In the genomic region with DNA sequence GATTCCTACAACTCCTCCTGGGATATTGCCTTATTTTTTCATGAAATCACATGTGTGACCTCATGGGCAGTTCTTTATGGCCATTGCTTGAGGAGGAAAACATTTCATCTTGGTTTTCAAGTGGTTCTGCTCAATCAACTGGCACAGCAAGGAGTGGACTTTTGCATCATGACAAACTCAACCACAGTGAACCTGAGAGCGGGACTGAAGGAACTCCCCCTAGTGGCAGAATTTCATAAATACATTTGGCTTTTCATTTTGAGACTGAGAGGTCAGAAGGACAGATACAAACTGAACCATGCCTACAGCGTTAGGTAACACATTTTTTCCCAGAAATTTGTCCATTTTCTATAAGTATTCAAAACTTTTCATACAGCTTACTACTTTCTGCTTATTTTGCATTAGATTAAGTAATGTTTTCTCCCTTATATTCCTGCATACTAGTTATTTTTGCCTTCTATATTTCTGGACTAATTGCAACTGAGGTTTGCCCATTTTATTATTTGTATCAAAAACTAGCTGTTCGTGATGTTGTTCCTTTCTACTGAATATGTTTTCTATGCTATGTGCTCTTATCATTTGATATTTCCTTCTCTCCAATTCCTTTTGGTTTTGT, we compare ENCODE assay signal across 8 cellular contexts. TPM values are rescaled to one million over a fixed set of nuclear protein-coding genes. Genes with fewer than 3 reads are reported as not detected.
A peak's percentile ranks its signal among the peaks of the same experiment; 100 is the strongest.
DNase-seq lines count a peak whose midpoint lies in the region; ATAC-seq and TF ChIP-seq lines count a peak whose summit lies in the region.

No MANE protein-coding gene starts in this region.

- CTCF ChIA-PET in mammary epithelial cell (lab: Charles Lee; ENCODE audit: low non-redundant PET) = no interaction called here

- WGBS in mammary epithelial cell (ENCODE audit: low coverage, missing lambda C conversion rate) = 20% methylated on average over 3 of the region's 3 CpGs
- 4% methylated on average over 3 of the region's 3 CpGs for WGBS in right lobe of liver (ENCODE audit: insufficient coverage, low coverage, low lambda C conversion rate, missing lambda C conversion rate)
- whole genome bisulfite sequencing in transverse colon (ENCODE audit: low coverage in 1 of 2), 2 donors = 7 to 23% methylated on average over 3 of the region's 3 CpGs

- H3K9me3 ChIP-seq in OCI-LY1 (ENCODE audit: low read length) = no peaks in the 10 kb centered on the region
- no peaks in the 10 kb centered on the region for H3K9me3 ChIP-seq in mammary epithelial cell (replicated peaks; ENCODE audit: insufficient read depth, low read length)
- no peaks in the 10 kb centered on the region for H3K9me3 ChIP-seq in right lobe of liver
- H3K9me3 ChIP-seq in transverse colon = no peaks in the 10 kb centered on the region

- ATAC-seq in HG03159 (IDR thresholded peaks at IDR 0.05; ENCODE audit: unreplicated experiment) (peak; percentile 52), right lobe of liver (peak; percentile 66 to 87 (median 78))

- no peak overlapping the region for H2AFZ ChIP-seq in OCI-LY1 (ENCODE audit: low read length)
- no peak overlapping the region for H2AFZ ChIP-seq in mammary epithelial cell (ENCODE audit: low read depth, low read length)

- H3K4me2 ChIP-seq in OCI-LY1 (ENCODE audit: low read length) = no peak overlapping the region
- H3K4me2 ChIP-seq in mammary epithelial cell (ENCODE audit: insufficient read depth, low read depth, low read length) = no peak overlapping the region

- TF ChIP-seq CTCF in OCI-LY1 (IDR thresholded peaks at IDR 0.05; ENCODE audit: low read length) (peak; percentile 74), mammary epithelial cell (conservative IDR thresholded peaks at IDR 0.05 in 1 of 2, IDR thresholded peaks at IDR 0.05 in 1 of 2; ENCODE audit: extremely low read depth in 1 of 2, insufficient read depth in 1 of 2, low read depth in 1 of 2, low read length in 2 of 2) (peak; percentile 75 to 79), right lobe of liver (IDR thresholded peaks at IDR 0.05) (peak; percentile 60 to 86 (median 78)), transverse colon (IDR thresholded peaks at IDR 0.05) (peak; percentile 44 to 79 (median 74))

- no peaks in the 10 kb centered on the region for H3K79me2 ChIP-seq in OCI-LY1 (ENCODE audit: insufficient read depth, low read length)
- no peaks in the 10 kb centered on the region for H3K79me2 ChIP-seq in mammary epithelial cell (ENCODE audit: insufficient read depth, low read length)

- H4K20me1 ChIP-seq in OCI-LY1 (ENCODE audit: insufficient read depth, low read length) (no peaks in the 10 kb centered on the region), mammary epithelial cell (ENCODE audit: insufficient read depth, low read length) (no peaks in the 10 kb centered on the region)

- H3K27ac ChIP-seq in OCI-LY1 (ENCODE audit: low read depth, low read length, poor library complexity, severe bottlenecking) = no peak overlapping the region
- H3K27ac ChIP-seq in mammary epithelial cell (ENCODE audit: insufficient read depth, low read depth, low read length) = no peak overlapping the region
- no peak overlapping the region for H3K27ac ChIP-seq in right lobe of liver
- H3K27ac ChIP-seq in transverse colon = no peak overlapping the region

- no peaks in the 10 kb centered on the region for H3F3A ChIP-seq in OCI-LY1 (ENCODE audit: insufficient read depth, low read length)

- dilution Hi-C loops in mammary epithelial cell (cut with HindIII; ENCODE audit: low sequenced_read_pairs) = loop anchor here (5.0 kb wide), 1 partner anchor 108 kb away; no protein-coding TSS in a partner anchor

- H3K4me3 ChIP-seq in OCI-LY1 (ENCODE audit: low read depth, low read length, poor library complexity, severe bottlenecking) = no peak overlapping the region
- no peak overlapping the region for H3K4me3 ChIP-seq in mammary epithelial cell (replicated peaks in 1 of 3; ENCODE audit: insufficient read depth in 1 of 3, low read depth in 2 of 3, low read length in 3 of 3)
- no peak overlapping the region for H3K4me3 ChIP-seq in right lobe of liver
- no peak overlapping the region for H3K4me3 ChIP-seq in transverse colon

- no peaks in the 10 kb centered on the region for H3K4me1 ChIP-seq in OCI-LY1 (ENCODE audit: insufficient read depth, low read length, severe bottlenecking)
- no peaks in the 10 kb centered on the region for H3K4me1 ChIP-seq in mammary epithelial cell (ENCODE audit: insufficient read depth, low read length)
- H3K4me1 ChIP-seq in right lobe of liver = no peaks in the 10 kb centered on the region
- H3K4me1 ChIP-seq in transverse colon = no peaks in the 10 kb centered on the region

- in situ Hi-C loops in mammary epithelial cell (cut with MboI; ENCODE audit: low sequenced_read_pairs in 2 of 2) = no loop called here
- in situ Hi-C loops in transverse colon (cut with MboI; ENCODE audit: low pct_ligation_motif_present in 1 of 4, low pct_unique_long_range_greater_than_20kb in 1 of 4, low sequenced_read_pairs in 3 of 4) = no loop called here

- H3K27me3 ChIP-seq in OCI-LY1 (ENCODE audit: insufficient read depth, low read length) = no peaks in the 10 kb centered on the region
- no peaks in the 10 kb centered on the region for H3K27me3 ChIP-seq in mammary epithelial cell (ENCODE audit: insufficient read depth, low read length)
- H3K27me3 ChIP-seq in right lobe of liver = no peaks in the 10 kb centered on the region
- peaks cover 4% of the 10 kb centered on the region for H3K27me3 ChIP-seq in transverse colon

- no peak for TF ChIP-seq EP300 in transverse colon (IDR thresholded peaks at IDR 0.05; ENCODE audit: low read depth)

- H3K9me2 ChIP-seq in OCI-LY1 (ENCODE audit: low read depth, low read length) = no peaks in the 10 kb centered on the region

- no TSS peak for BruUV-seq in mammary epithelial cell (replicated peaks; lab: Mats Ljungman, UMichigan)

- DNase-seq in DMS 273 (lab: John Stamatoyannopoulos, UW; ENCODE audit: unreplicated experiment) = peak; percentile 76
- DNase-seq in DMS 273 treated with DMSO at 0.1 percent for 48 hours (lab: John Stamatoyannopoulos, UW) = no peak
- DNase-seq in mammary epithelial cell = peak; percentile 39
- no peak for DNase-seq in right lobe of liver
- no peak for DNase-seq in transverse colon
- DNase-seq in NK-92 (lab: John Stamatoyannopoulos, UW; ENCODE audit: unreplicated experiment) = no peak

- H3K9ac ChIP-seq in OCI-LY1 (ENCODE audit: low read length) (no peak overlapping the region), mammary epithelial cell (ENCODE audit: insufficient read depth, low read length) (no peak overlapping the region)

- TF ChIP-seq POLR2A in right lobe of liver (IDR thresholded peaks at IDR 0.05) = no peak
- no peak for TF ChIP-seq POLR2A in transverse colon (IDR thresholded peaks at IDR 0.05)

- H3K36me3 ChIP-seq in OCI-LY1 (ENCODE audit: insufficient read depth, low read length) (no peaks in the 10 kb centered on the region), mammary epithelial cell (ENCODE audit: insufficient read depth, low read length) (no peaks in the 10 kb centered on the region), right lobe of liver (no peaks in the 10 kb centered on the region), transverse colon (no peaks in the 10 kb centered on the region)

- intact Hi-C loops in mammary epithelial cell (cut with micrococcal nuclease) = loop anchor here (1.0 to 5.0 kb wide), 3 partner anchors 42 to 177 kb away; no protein-coding TSS in a partner anchor
- intact Hi-C loops in right lobe of liver (cut with DNase I) = no loop called here
- intact Hi-C loops in transverse colon (cut with DNase I; ENCODE audit: low total_unique reads) = no loop called here

RNA-seq across cellular contexts. Expression of a gene that starts 13.4 kb away (rescaled TPM):
- total RNA-seq in mammary epithelial cell (not detected), right lobe of liver (under 1 TPM in 5 of 6 experiments, not detected in 1; 0.12 to 0.63 (median 0.33) TPM), transverse colon (under 1 TPM in 2 of 4 donors, not detected in 2; 0.41 to 0.48 TPM)
- polyA plus RNA-seq in mammary epithelial cell = not detected
- polyA minus RNA-seq in mammary epithelial cell = not detected

RNA-seq across cellular contexts. Expression of a gene that starts 16.5 kb away (rescaled TPM):
- total RNA-seq in mammary epithelial cell (not detected), right lobe of liver (not detected), transverse colon (1 to 10 TPM in 2 of 4 donors, under 1 TPM in 1, not detected in 1; 0.55 to 4.4 (median 1.7) TPM)
- not detected for polyA plus RNA-seq in mammary epithelial cell
- not detected for polyA minus RNA-seq in mammary epithelial cell

RNA-seq across cellular contexts. Expression of a gene that starts 36.6 kb away (rescaled TPM):
- not detected for total RNA-seq in mammary epithelial cell
- not detected for polyA plus RNA-seq in mammary epithelial cell
- not detected for polyA minus RNA-seq in mammary epithelial cell
- total RNA-seq in right lobe of liver = not detected
- total RNA-seq in transverse colon = not detected

RNA-seq across cellular contexts. Expression of a gene that starts 56.1 kb away (rescaled TPM):
- total RNA-seq in mammary epithelial cell (1 to 10 TPM; 4.8 to 6.9 TPM), right lobe of liver (1 to 10 TPM; 1.2 to 5.2 (median 4.4) TPM), transverse colon (10 to 100 TPM in 1 of 4 donors, 1 to 10 TPM in 3; 5.6 to 12.7 (median 6.6) TPM)
- 1.8 TPM for polyA plus RNA-seq in mammary epithelial cell
- 8.4 TPM for polyA minus RNA-seq in mammary epithelial cell

RNA-seq across cellular contexts. Expression of a gene that starts 56.7 kb away (rescaled TPM):
- total RNA-seq in mammary epithelial cell (not detected), right lobe of liver (1 to 10 TPM in 1 of 6 experiments, under 1 TPM in 5; 0.31 to 1.4 (median 0.71) TPM), transverse colon (1 to 10 TPM in 1 of 4 donors, under 1 TPM in 1, not detected in 2; 0.27 to 1.3 TPM)
- not detected for polyA plus RNA-seq in mammary epithelial cell
- polyA minus RNA-seq in mammary epithelial cell = not detected

Comparison
In these comparisons a context has a peak if more than half of its experiments do, and no peak if none do; other contexts are left out.
1. DNase-seq: peak in DMS 273 (single experiment) and mammary epithelial cell (single experiment); none in DMS 273 treated with DMSO at 0.1 percent for 48 hours (single experiment), right lobe of liver (0 of 3), transverse colon (single experiment) and NK-92 (single experiment).
2. Peak in every context shown above with its lines, with median percentiles within 50 percentile points of each other: CTCF ChIP-seq.